Comparison of ENCODE assay signal across 8 cellular contexts in genomic region chr1:156664949-156665411, GRCh38. TPM values are rescaled to one million over a fixed set of nuclear protein-coding genes. Genes with fewer than 3 reads are reported as not detected.
DNase-seq lines count a peak whose midpoint lies in the region; ATAC-seq and TF ChIP-seq lines count a peak whose summit lies in the region.

No MANE protein-coding gene starts in this region.

- H3K36me3 ChIP-seq in mucosa of rectum (ENCODE audit: control insufficient read depth in 2 of 2, insufficient read depth in 2 of 2, low read length in 2 of 2) = no peaks in the 10 kb centered on the region

- peak; percentile 48 for ATAC-seq in HG02885 (IDR thresholded peaks at IDR 0.05; ENCODE audit: poor library complexity, unreplicated experiment)
- no peak for ATAC-seq in activated T-cell treated with anti-CD3 and anti-CD28 coated beads, Interleukin-2, amount 50 U/mL, for 72 hours (replicated peaks in 1 of 2)

- intact Hi-C loops in dorsolateral prefrontal cortex (cut with DNase I) = no loop called here

- H3K4me1 ChIP-seq in mucosa of rectum (ENCODE audit: control insufficient read depth in 2 of 2, insufficient read depth in 2 of 2, low read length in 2 of 2) = peaks cover 48 to 49% of the 10 kb centered on the region in 2 donors

- no peaks in the 10 kb centered on the region for H3K9me3 ChIP-seq in mucosa of rectum (ENCODE audit: control insufficient read depth in 2 of 2, low read length in 2 of 2)

- H3K9ac ChIP-seq in mucosa of rectum (ENCODE audit: low read depth in 1 of 2, low read length in 2 of 2) = peak overlapping the region in 1 of 2 donors; percentile 1

- no peaks in the 10 kb centered on the region for H3K27me3 ChIP-seq in dorsolateral prefrontal cortex
- H3K27me3 ChIP-seq in mucosa of rectum (ENCODE audit: control insufficient read depth in 2 of 2, insufficient read depth in 2 of 2, low read length in 2 of 2) = no peaks in the 10 kb centered on the region

- peak overlapping the region in 52 of 59 donors; percentile 40 to 96 (median 90) for H3K27ac ChIP-seq in dorsolateral prefrontal cortex
- H3K27ac ChIP-seq in mucosa of rectum (ENCODE audit: low read depth in 2 of 2, low read length in 2 of 2) = peak overlapping the region; percentile 49 to 80

- TF ChIP-seq CTCF in dorsolateral prefrontal cortex (IDR thresholded peaks at IDR 0.05 in 54 of 56, conservative IDR thresholded peaks at IDR 0.05 in 2 of 56; ENCODE audit: low read depth in 1 of 56, partially characterized antibody in 56 of 56) = no peak

- H3K27me3 Mint-ChIP-seq in activated T-cell treated with anti-CD3 and anti-CD28 coated beads, Interleukin-2, amount 50 U/mL, for 72 hours (ENCODE audit: low read depth) = no peaks in the 10 kb centered on the region

- H3K9me3 Mint-ChIP-seq in activated T-cell treated with anti-CD3 and anti-CD28 coated beads, Interleukin-2, amount 50 U/mL, for 72 hours = no peaks in the 10 kb centered on the region

- peaks cover 33% of the 10 kb centered on the region for H3K4me1 Mint-ChIP-seq in activated T-cell treated with anti-CD3 and anti-CD28 coated beads, Interleukin-2, amount 50 U/mL, for 72 hours (ENCODE audit: low read depth)

- no peak overlapping the region for H3K4me3 Mint-ChIP-seq in activated T-cell treated with anti-CD3 and anti-CD28 coated beads, Interleukin-2, amount 50 U/mL, for 72 hours

- no peaks in the 10 kb centered on the region for H3K36me3 Mint-ChIP-seq in activated T-cell treated with anti-CD3 and anti-CD28 coated beads, Interleukin-2, amount 50 U/mL, for 72 hours (ENCODE audit: insufficient read depth in 2 of 2)

- H3K4me3 ChIP-seq in dorsolateral prefrontal cortex (peak overlapping the region in 4 of 59 donors; percentile 12 to 23 (median 16)), mucosa of rectum (ENCODE audit: low read length in 2 of 2) (no peak overlapping the region)

- no peak overlapping the region for H3K27ac Mint-ChIP-seq in activated T-cell treated with anti-CD3 and anti-CD28 coated beads, Interleukin-2, amount 50 U/mL, for 72 hours

- DNase-seq in AG20443 (ENCODE audit: low spot score) (peak; percentile 40), dorsolateral prefrontal cortex (no peak), SKM-1 treated with dmso at 0.1 percent for 144 hours (lab: John Stamatoyannopoulos, UW; ENCODE audit: unreplicated experiment) (no peak)
- no peak for DNase-seq in activated T-cell treated with anti-CD3 and anti-CD28 coated beads, Interleukin-2, amount 50 U/mL, for 72 hours
- DNase-seq in activated CD4-positive, alpha-beta T cell treated with anti-CD3 and anti-CD28 coated beads, Interleukin-2, amount 50 U/mL, for 48 hours = no peak
- DNase-seq in activated CD8-positive, alpha-beta memory T cell treated with anti-CD3 and anti-CD28 coated beads for 24 hours = no peak

RNA-seq across cellular contexts. Expression of gene NES, which starts 12.2 kb away (rescaled TPM):
- 10 to 100 TPM in 116 of 120 experiments, 1 to 10 TPM in 4; 6.0 to 31.4 (median 15.6) TPM for total RNA-seq in dorsolateral prefrontal cortex
- total RNA-seq in activated T-cell treated with anti-CD3 and anti-CD28 coated beads, Interleukin-2, amount 50 U/mL, for 72 hours = under 1 TPM in 1 of 2 donors, not detected in 1; 0.05 TPM

RNA-seq across cellular contexts. Expression of gene BCAN, which starts 23.1 kb away (rescaled TPM):
- 100 to 1,000 TPM in 103 of 120 experiments, 10 to 100 TPM in 17; 56.3 to 240 (median 123) TPM for total RNA-seq in dorsolateral prefrontal cortex
- under 1 TPM in 1 of 2 donors, not detected in 1; 0.10 TPM for total RNA-seq in activated T-cell treated with anti-CD3 and anti-CD28 coated beads, Interleukin-2, amount 50 U/mL, for 72 hours

RNA-seq across cellular contexts. Expression of gene CRABP2, which starts 40.4 kb away (rescaled TPM):
- 10 to 100 TPM in 47 of 120 experiments, 1 to 10 TPM in 73; 1.8 to 25.0 (median 9.2) TPM for total RNA-seq in dorsolateral prefrontal cortex
- total RNA-seq in activated T-cell treated with anti-CD3 and anti-CD28 coated beads, Interleukin-2, amount 50 U/mL, for 72 hours = 1 to 10 TPM; 2.5 TPM

RNA-seq across cellular contexts. Expression of gene HAPLN2, which starts 45.8 kb away (rescaled TPM):
- total RNA-seq in dorsolateral prefrontal cortex = 100 to 1,000 TPM in 85 of 120 experiments, 10 to 100 TPM in 35; 30.2 to 650 (median 143) TPM
- total RNA-seq in activated T-cell treated with anti-CD3 and anti-CD28 coated beads, Interleukin-2, amount 50 U/mL, for 72 hours = under 1 TPM; 0.22 to 1.00 TPM

Comparison
In these comparisons a context has a peak if more than half of its experiments do, and no peak if none do; other contexts are left out.
1. RNA of gene NES, which starts 12.2 kb away (total RNA-seq): 6.0 to 31.4 TPM in dorsolateral prefrontal cortex; 0.05 TPM in activated T-cell treated with anti-CD3 and anti-CD28 coated beads, Interleukin-2, amount 50 U/mL, for 72 hours; every median in the first group is over 4 times any median in the second.
2. RNA of gene BCAN, which starts 23.1 kb away (total RNA-seq): 56.3 to 240 TPM in dorsolateral prefrontal cortex; 0.10 TPM in activated T-cell treated with anti-CD3 and anti-CD28 coated beads, Interleukin-2, amount 50 U/mL, for 72 hours; every median in the first group is over 10 times any median in the second.